ENCODE assay signal across 1 cellular context in the genomic region with DNA sequence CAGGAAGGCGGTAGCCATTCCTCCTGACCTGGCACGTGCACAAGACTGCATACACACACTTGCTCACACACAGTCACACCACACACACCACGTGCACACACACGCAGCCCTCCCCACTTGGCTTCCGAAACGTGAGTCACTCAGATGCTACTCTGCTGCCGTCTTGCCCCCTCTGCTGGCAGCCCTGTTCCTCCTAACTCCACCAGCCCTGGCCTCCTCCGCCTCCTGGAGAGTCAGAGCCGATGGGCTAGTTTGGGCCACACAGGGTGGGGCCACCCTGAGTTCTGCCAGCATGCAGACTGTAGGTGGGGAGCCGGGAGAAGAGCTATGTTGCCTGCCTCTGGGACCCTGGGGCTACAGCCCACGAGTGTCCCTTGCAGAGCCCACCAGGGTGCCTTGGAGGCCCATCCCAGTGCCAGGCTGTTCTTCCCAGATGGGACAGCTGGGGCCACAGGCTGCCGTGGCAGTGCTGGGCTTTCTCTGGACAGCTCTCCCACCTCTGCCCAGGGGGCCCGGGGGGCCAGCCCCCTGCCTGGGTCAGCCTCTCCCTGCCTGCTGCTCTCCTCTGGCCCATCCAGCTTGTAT.
TF ChIP-seq lines count a peak whose summit lies in the region.

No MANE protein-coding gene starts in this region.

TF ChIP-seq in GM12878, 131 proteins besides CTCF, POLR2A, EP300 and RAD21 (continued from another document):
- TF ChIP-seq, protein P1, sequence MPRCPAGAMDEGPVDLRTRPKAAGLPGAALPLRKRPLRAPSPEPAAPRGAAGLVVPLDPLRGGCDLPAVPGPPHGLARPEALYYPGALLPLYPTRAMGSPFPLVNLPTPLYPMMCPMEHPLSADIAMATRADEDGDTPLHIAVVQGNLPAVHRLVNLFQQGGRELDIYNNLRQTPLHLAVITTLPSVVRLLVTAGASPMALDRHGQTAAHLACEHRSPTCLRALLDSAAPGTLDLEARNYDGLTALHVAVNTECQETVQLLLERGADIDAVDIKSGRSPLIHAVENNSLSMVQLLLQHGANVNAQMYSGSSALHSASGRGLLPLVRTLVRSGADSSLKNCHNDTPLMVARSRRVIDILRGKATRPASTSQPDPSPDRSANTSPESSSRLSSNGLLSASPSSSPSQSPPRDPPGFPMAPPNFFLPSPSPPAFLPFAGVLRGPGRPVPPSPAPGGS (IDR thresholded peaks at IDR 0.05; ENCODE audit: borderline replicate concordance, insufficient read depth, low read depth, low read length, poor library complexity, severe bottlenecking): peak; percentile 77
- no peak for TF ChIP-seq ZNF274 (IDR thresholded peaks at IDR 0.05; ENCODE audit: insufficient read depth, insufficient read length)
- no peak for TF ChIP-seq CBFB (IDR thresholded peaks at IDR 0.05; ENCODE audit: low read depth)
- TF ChIP-seq, protein P2, sequence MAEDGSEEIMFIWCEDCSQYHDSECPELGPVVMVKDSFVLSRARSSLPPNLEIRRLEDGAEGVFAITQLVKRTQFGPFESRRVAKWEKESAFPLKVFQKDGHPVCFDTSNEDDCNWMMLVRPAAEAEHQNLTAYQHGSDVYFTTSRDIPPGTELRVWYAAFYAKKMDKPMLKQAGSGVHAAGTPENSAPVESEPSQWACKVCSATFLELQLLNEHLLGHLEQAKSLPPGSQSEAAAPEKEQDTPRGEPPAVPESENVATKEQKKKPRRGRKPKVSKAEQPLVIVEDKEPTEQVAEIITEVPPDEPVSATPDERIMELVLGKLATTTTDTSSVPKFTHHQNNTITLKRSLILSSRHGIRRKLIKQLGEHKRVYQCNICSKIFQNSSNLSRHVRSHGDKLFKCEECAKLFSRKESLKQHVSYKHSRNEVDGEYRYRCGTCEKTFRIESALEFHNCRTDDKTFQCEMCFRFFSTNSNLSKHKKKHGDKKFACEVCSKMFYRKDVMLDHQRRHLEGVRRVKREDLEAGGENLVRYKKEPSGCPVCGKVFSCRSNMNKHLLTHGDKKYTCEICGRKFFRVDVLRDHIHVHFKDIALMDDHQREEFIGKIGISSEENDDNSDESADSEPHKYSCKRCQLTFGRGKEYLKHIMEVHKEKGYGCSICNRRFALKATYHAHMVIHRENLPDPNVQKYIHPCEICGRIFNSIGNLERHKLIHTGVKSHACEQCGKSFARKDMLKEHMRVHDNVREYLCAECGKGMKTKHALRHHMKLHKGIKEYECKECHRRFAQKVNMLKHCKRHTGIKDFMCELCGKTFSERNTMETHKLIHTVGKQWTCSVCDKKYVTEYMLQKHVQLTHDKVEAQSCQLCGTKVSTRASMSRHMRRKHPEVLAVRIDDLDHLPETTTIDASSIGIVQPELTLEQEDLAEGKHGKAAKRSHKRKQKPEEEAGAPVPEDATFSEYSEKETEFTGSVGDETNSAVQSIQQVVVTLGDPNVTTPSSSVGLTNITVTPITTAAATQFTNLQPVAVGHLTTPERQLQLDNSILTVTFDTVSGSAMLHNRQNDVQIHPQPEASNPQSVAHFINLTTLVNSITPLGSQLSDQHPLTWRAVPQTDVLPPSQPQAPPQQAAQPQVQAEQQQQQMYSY (CRISPR knock-in tag; IDR thresholded peaks at IDR 0.05): no peak
- TF ChIP-seq RUNX3 (IDR thresholded peaks at IDR 0.05; ENCODE audit: low read length): no peak
- no peak for TF ChIP-seq POU2F2 (IDR thresholded peaks at IDR 0.05; ENCODE audit: borderline replicate concordance, low read depth, low read length)
- TF ChIP-seq, protein P3, sequence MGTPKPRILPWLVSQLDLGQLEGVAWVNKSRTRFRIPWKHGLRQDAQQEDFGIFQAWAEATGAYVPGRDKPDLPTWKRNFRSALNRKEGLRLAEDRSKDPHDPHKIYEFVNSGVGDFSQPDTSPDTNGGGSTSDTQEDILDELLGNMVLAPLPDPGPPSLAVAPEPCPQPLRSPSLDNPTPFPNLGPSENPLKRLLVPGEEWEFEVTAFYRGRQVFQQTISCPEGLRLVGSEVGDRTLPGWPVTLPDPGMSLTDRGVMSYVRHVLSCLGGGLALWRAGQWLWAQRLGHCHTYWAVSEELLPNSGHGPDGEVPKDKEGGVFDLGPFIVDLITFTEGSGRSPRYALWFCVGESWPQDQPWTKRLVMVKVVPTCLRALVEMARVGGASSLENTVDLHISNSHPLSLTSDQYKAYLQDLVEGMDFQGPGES (IDR thresholded peaks at IDR 0.05): no peak
TF ChIP-seq in GM12878: peak in this region for 1.
